In the genomic region with DNA sequence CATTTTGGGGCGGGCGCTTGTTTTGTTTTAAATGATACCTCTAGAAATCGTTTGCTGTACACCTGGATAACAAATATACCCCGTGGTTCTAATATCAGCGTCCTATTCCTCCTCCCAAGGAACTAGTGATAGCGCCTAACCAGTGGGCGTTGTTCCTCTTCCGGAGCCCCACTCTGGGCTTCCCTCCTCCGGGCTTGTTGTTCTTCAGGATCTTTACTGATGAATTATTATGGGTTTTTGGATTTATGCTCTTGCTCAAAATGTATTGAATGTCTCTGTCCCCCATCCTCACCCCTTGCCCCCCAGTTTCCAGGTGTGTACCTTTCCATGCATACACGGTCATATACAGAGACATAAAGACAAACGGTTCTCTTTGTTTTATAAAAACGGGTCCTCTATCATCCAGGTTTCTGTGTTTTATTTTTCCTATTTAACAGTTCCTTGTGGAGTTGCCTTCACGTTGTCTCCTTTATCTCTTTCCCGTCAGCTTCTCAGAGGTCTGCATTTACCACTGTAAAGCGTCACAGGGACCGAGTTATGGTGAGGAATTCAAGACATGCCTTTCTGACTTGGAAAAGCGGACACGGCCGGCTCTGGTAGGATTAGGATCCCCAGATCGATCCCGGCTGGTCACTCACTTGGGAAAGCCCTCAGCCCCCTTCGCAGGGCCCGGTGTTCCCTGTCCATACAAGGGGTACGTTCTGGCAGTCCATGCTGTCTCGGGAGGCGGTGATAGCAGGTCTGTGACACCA, we compare ENCODE assay signal across 8 cellular contexts. TPM values are rescaled to one million over a fixed set of nuclear protein-coding genes. Genes with fewer than 3 reads are reported as not detected.
DNase-seq lines count a peak whose midpoint lies in the region; ATAC-seq, FAIRE-seq and TF ChIP-seq lines count a peak whose summit lies in the region.

No MANE protein-coding gene starts in this region.

- H3K27me3 ChIP-seq in GM12878 (replicated peaks in 1 of 2; ENCODE audit: control insufficient read depth in 2 of 2, insufficient read depth in 2 of 2, low read length in 1 of 2) (peaks cover 5 to 26% of the 10 kb centered on the region in 2 experiments; a peak in 3 of 4 replicates), tibial artery (no peaks in the 10 kb centered on the region)

- H3K9me3 Mint-ChIP-seq in activated T-cell treated with anti-CD3 and anti-CD28 coated beads, Interleukin-2, amount 50 U/mL, for 24 hours: no peaks in the 10 kb centered on the region

- H3K27me3 Mint-ChIP-seq in activated T-cell treated with anti-CD3 and anti-CD28 coated beads, Interleukin-2, amount 50 U/mL, for 24 hours: peaks cover 41% of the 10 kb centered on the region

- H3K9me3 ChIP-seq in GM12878 (replicated peaks; ENCODE audit: control insufficient read depth, insufficient read depth, low read length): no peaks in the 10 kb centered on the region
- H3K9me3 ChIP-seq in tibial artery: no peaks in the 10 kb centered on the region

- no peak overlapping the region for H3K27ac Mint-ChIP-seq in activated T-cell treated with anti-CD3 and anti-CD28 coated beads, Interleukin-2, amount 50 U/mL, for 24 hours

- CTCF ChIA-PET in GM12878 (lab: Yijun Ruan, JAX): no interaction called here

- TF ChIP-seq CTCF in GM12878 (IDR thresholded peaks at IDR 0.05 in 2 of 3, conservative IDR thresholded peaks at IDR 0.05 in 1 of 3; ENCODE audit: control insufficient read depth in 2 of 3, extremely low read depth in 1 of 3, insufficient read depth in 1 of 3, low read depth in 3 of 3, low read length in 3 of 3) (no peak), lower leg skin (IDR thresholded peaks at IDR 0.05) (no peak), tibial artery (IDR thresholded peaks at IDR 0.05) (no peak)

- H3K4me2 ChIP-seq in GM12878 (ENCODE audit: control insufficient read depth, insufficient read depth): peak overlapping the region; percentile 44

- H3K9ac ChIP-seq in GM12878 (ENCODE audit: control insufficient read depth, insufficient read depth, low read length): no peak overlapping the region

- no peak for DNase-seq in activated T-cell treated with anti-CD3 and anti-CD28 coated beads, Interleukin-2, amount 50 U/mL, for 24 hours
- no peak for DNase-seq in activated T-cell treated with anti-CD3 and anti-CD28 coated beads, Interleukin-2, amount 50 U/mL, for 48 hours
- no peak for DNase-seq in GM12878 (ENCODE audit: low read depth, low spot score)
- DNase-seq in lower leg skin (ENCODE audit: low spot score in 2 of 2): no peak
- peak in 1 of 2 donors; percentile 20 for DNase-seq in tibial artery
- DNase-seq in NCI-H1092 (lab: John Stamatoyannopoulos, UW): no peak
- no peak for DNase-seq in C1 segment of cervical spinal cord (lab: John Stamatoyannopoulos, UW)
- no peak for DNase-seq in NCI-H1436 treated with DMSO at 0.1 percent for 48 hours (lab: John Stamatoyannopoulos, UW)

- RAD21 ChIA-PET in GM12878 (lab: Charles Lee; ENCODE audit: unreplicated experiment): no interaction called here

- in situ Hi-C loops in GM12878 (cut with MboI): no loop called here

- SMC1A ChIA-PET in GM12878 (lab: Charles Lee; ENCODE audit: uncharacterized antibody, unreplicated experiment): no interaction called here

- FAIRE-seq in GM12878 (lab: Jason Lieb, UNC): no peak

- TF ChIP-seq POLR2A in GM12878 (IDR thresholded peaks at IDR 0.05; ENCODE audit: low read depth, low read length) (no peak), lower leg skin (IDR thresholded peaks at IDR 0.05) (no peak)

- H2AFZ ChIP-seq in GM12878 (ENCODE audit: control insufficient read depth, low read depth, low read length): no peak overlapping the region

- WGBS in GM12878 (ENCODE audit: insufficient coverage, insufficient replicate concordance, low lambda C conversion rate, missing lambda C conversion rate): 9% methylated on average over 26 of the region's 26 CpGs
- 19 to 20% methylated on average over 26 of the region's 26 CpGs for WGBS in lower leg skin, 2 donors

- BruUV-seq in GM12878 (replicated peaks; lab: Mats Ljungman, UMichigan): no TSS peak

- ATAC-seq in GM12878: no peak

- TF ChIP-seq RAD21 in GM12878 (IDR thresholded peaks at IDR 0.05; ENCODE audit: insufficient read depth, low read depth, low read length): no peak

- no peak overlapping the region for H3K27ac ChIP-seq in GM12878 (ENCODE audit: control insufficient read depth, insufficient read depth)
- H3K27ac ChIP-seq in tibial artery: peak overlapping the region; percentile 95

- peak overlapping the region; percentile 71 for H3K4me3 Mint-ChIP-seq in activated T-cell treated with anti-CD3 and anti-CD28 coated beads, Interleukin-2, amount 50 U/mL, for 24 hours

- no peaks in the 10 kb centered on the region for H3K36me3 Mint-ChIP-seq in activated T-cell treated with anti-CD3 and anti-CD28 coated beads, Interleukin-2, amount 50 U/mL, for 24 hours (ENCODE audit: low read depth)

- H3K4me1 ChIP-seq in GM12878 (ENCODE audit: control insufficient read depth, insufficient read depth, low read length) (no peaks in the 10 kb centered on the region), tibial artery (peaks cover 0 to 49% (median 31%) of the 10 kb centered on the region in 4 donors)

- H4K20me1 ChIP-seq in GM12878 (ENCODE audit: control insufficient read depth, insufficient read depth): no peaks in the 10 kb centered on the region

- intact Hi-C loops in GM12878 (cut with micrococcal nuclease; ENCODE audit: unreplicated experiment) (no loop called here), lower leg skin (cut with DNase I; ENCODE audit: low total_unique reads) (no loop called here), tibial artery (cut with DNase I; ENCODE audit: low total_unique reads) (no loop called here)

- H3K4me3 ChIP-seq in GM12878: no peak overlapping the region
- H3K4me3 ChIP-seq in lower leg skin (ENCODE audit: low read depth, poor library complexity, severe bottlenecking): peak overlapping the region; percentile 73
- H3K4me3 ChIP-seq in tibial artery: peak overlapping the region; percentile 85 to 88

- H3K36me3 ChIP-seq in GM12878 (ENCODE audit: control insufficient read depth in 2 of 2, insufficient read depth in 2 of 2, low read length in 1 of 2) (no peaks in the 10 kb centered on the region), tibial artery (no peaks in the 10 kb centered on the region)

- no peak for TF ChIP-seq EP300 in GM12878 (IDR thresholded peaks at IDR 0.05; ENCODE audit: borderline replicate concordance in 1 of 2, control insufficient read depth in 1 of 2, low read depth in 2 of 2, low read length in 2 of 2)

- POLR2A ChIA-PET in GM12878 (lab: Charles Lee): no interaction called here

- peaks cover 43% of the 10 kb centered on the region for H3K4me1 Mint-ChIP-seq in activated T-cell treated with anti-CD3 and anti-CD28 coated beads, Interleukin-2, amount 50 U/mL, for 24 hours (ENCODE audit: low read depth)

- no peaks in the 10 kb centered on the region for H3K79me2 ChIP-seq in GM12878 (ENCODE audit: control insufficient read depth, insufficient read depth, low read length)

TF ChIP-seq in GM12878, 131 proteins besides CTCF, POLR2A, EP300 and RAD21:
- peak; percentile 89; the same call in 1 of the 2 replicates for TF ChIP-seq EZH2 (IDR thresholded peaks at IDR 0.05; ENCODE audit: borderline replicate concordance, control insufficient read depth, low read depth, low read length)
- TF ChIP-seq POU2F2 (IDR thresholded peaks at IDR 0.05; ENCODE audit: borderline replicate concordance, low read depth, low read length): no peak
- TF ChIP-seq ZBTB4 (CRISPR knock-in tag; IDR thresholded peaks at IDR 0.05): no peak

RNA-seq across cellular contexts. Expression of gene PLEKHG3, which starts 0.7 kb away (rescaled TPM):
- 0.44 and 0.88 TPM in 2 replicates for total RNA-seq in GM12878 (2013; cell fraction: nucleolus; rRNA removed)
- 0.05 TPM in 1 of 2 replicates, not detected in the other for total RNA-seq in GM12878 (2014; rRNA removed)
- not detected in 2 replicates for total RNA-seq in GM12878 (2014; rRNA removed; fragmentation: Illumina TruSeq; extraction: Trizol)
- 0.32 and 0.64 TPM in 2 replicates for total RNA-seq in GM12878 (2021)
- not detected for polyA plus RNA-seq in GM12878 (2011; ENCODE audit: low read depth)
- 0.37 and 0.73 TPM in 2 replicates for polyA plus RNA-seq in GM12878 (2011; rRNA removed)
- polyA plus RNA-seq in GM12878 (2011; cell fraction: cytosol; rRNA removed): 0.65 and 0.66 TPM in 2 replicates
- polyA plus RNA-seq in GM12878 (2011; cell fraction: nucleus; rRNA removed): 2.0 and 2.6 TPM in 2 replicates
- polyA plus RNA-seq in GM12878 (2012): 0.15 TPM in 1 of 2 replicates, not detected in the other
- polyA plus RNA-seq in GM12878 (2014; fragmentation: Illumina TruSeq; extraction: Trizol): 0.03 TPM in 1 of 2 replicates, not detected in the other
- polyA plus RNA-seq in GM12878 (2014; fragmentation: Nextera tagmentation; extraction: Ambion mirVana): not detected
- polyA plus RNA-seq in GM12878 (2014; rRNA removed): 0.05 and 0.06 TPM in 2 replicates
- polyA plus RNA-seq in GM12878 (2016; fragmentation: Nextera tagmentation; extraction: Ambion mirVana): under 1 TPM in 1 of 2 experiments, not detected in 1; 0.07 TPM
- 1.4 and 1.6 TPM in 2 replicates for polyA minus RNA-seq in GM12878 (2011; rRNA and poly(A)+ RNA removed)
- polyA minus RNA-seq in GM12878 (2011; cell fraction: cytosol; rRNA and poly(A)+ RNA removed): 0.27 and 3.2 TPM in 2 replicates
- polyA minus RNA-seq in GM12878 (2011; cell fraction: nucleus; rRNA and poly(A)+ RNA removed): 0.85 and 1.1 TPM in 2 replicates
- total RNA-seq in lower leg skin: 100 to 1,000 TPM in 3 of 4 donors, 10 to 100 TPM in 1; 92.9 to 178 (median 125) TPM

Comparison
In these comparisons a context has a peak if more than half of its experiments do, and no peak if none do; other contexts are left out.
1. RNA of gene PLEKHG3, which starts 0.7 kb away (total RNA-seq): 92.9 to 178 TPM in lower leg skin; 0.05 to 0.88 TPM in GM12878; every median in the first group is over 10 times any median in the second.